14 cellular contexts compared by ENCODE assay signal in genomic region chrX:18872621-18873020, GRCh38.
A peak's percentile ranks its signal among the peaks of the same experiment; 100 is the strongest.
DNase-seq lines count a peak whose midpoint lies in the region; ATAC-seq and TF ChIP-seq lines count a peak whose summit lies in the region.
"Had no signal": no experiment of that assay in that cellular context is flagged by ENCODE, and none has a peak within 500 bp of the region (broad histone marks: within the 10 kb centered on the region; RNA-seq: fewer than 3 reads in every experiment).

No MANE protein-coding gene starts in this region.

- H3K9ac ChIP-seq in SK-N-SH, result no peak overlapping the region
- peak overlapping the region; percentile 36 for H3K9ac ChIP-seq in mesenchymal stem cell (ENCODE audit: low read length)

- peak overlapping the region; percentile 80 for H3K27ac ChIP-seq in SK-N-SH (ENCODE audit: low read depth in 2 of 2, low read length in 1 of 2)
- H3K27ac ChIP-seq in brain microvascular endothelial cell, result peak overlapping the region; percentile 53
- no peak overlapping the region for H3K27ac ChIP-seq in mesenchymal stem cell (ENCODE audit: low read length, poor library complexity, severe bottlenecking)
- H3K27ac ChIP-seq in suprapubic skin, result peak overlapping the region; percentile 38
- H3K27ac ChIP-seq: 22Rv1, neutrophil had no signal

- no peak overlapping the region for H3K14ac ChIP-seq in mesenchymal stem cell (ENCODE audit: low read length in 2 of 2)

- H3K4me2 ChIP-seq in SK-N-SH, result peak overlapping the region; percentile 81
- no peak overlapping the region for H3K4me2 ChIP-seq in mesenchymal stem cell (ENCODE audit: low read length, poor library complexity, severe bottlenecking)

- H2BK5ac ChIP-seq in mesenchymal stem cell (ENCODE audit: low read depth, low read length, poor library complexity, severe bottlenecking), result no peak overlapping the region

- TF ChIP-seq POLR2A in suprapubic skin (IDR thresholded peaks at IDR 0.05), result no peak

- no peaks in the 10 kb centered on the region for H4K20me1 ChIP-seq in SK-N-SH (ENCODE audit: insufficient read depth)

- H3K79me1 ChIP-seq in mesenchymal stem cell (replicated peaks; ENCODE audit: low read length, poor library complexity, severe bottlenecking), result no peaks in the 10 kb centered on the region

- 58% methylated on average over 8 of the region's 8 CpGs for WGBS in SK-N-SH (ENCODE audit: low lambda C conversion rate)
- WGBS in mesenchymal stem cell, result 98% methylated on average over 8 of the region's 8 CpGs
- 94% methylated on average over 8 of the region's 8 CpGs for WGBS in suprapubic skin

- H4K8ac ChIP-seq in mesenchymal stem cell (ENCODE audit: low read length), result no peak overlapping the region

- H3K23ac ChIP-seq in mesenchymal stem cell (ENCODE audit: low read length in 2 of 2), result no peak overlapping the region

- ATAC-seq in SK-N-SH treated with all-trans-retinoic acid at 6 μM for 48 hours, result no peak; the same call in 2 of the 3 replicates
- ATAC-seq in GM18520 (IDR thresholded peaks at IDR 0.05; ENCODE audit: unreplicated experiment), result no peak
- ATAC-seq in HG03342 (IDR thresholded peaks at IDR 0.05; ENCODE audit: unreplicated experiment), result no peak
- ATAC-seq: HepG2, WTC11 had no signal

- H2BK120ac ChIP-seq in mesenchymal stem cell (ENCODE audit: low read depth, low read length), result peak overlapping the region; percentile 73

- POLR2A ChIA-PET in SK-N-SH (lab: Yijun Ruan, JAX), result no interaction called here

- H3F3A ChIP-seq in SK-N-SH (replicated peaks; ENCODE audit: insufficient read depth), result peaks cover 6% of the 10 kb centered on the region

- peak overlapping the region; percentile 27 for H4K91ac ChIP-seq in mesenchymal stem cell (ENCODE audit: low read length)

- H3K4me1 ChIP-seq in SK-N-SH (ENCODE audit: control insufficient read depth in 1 of 2, insufficient read depth in 2 of 2, low read depth in 1 of 2, low read length in 1 of 2) (peaks cover 14 to 45% of the 10 kb centered on the region in 2 experiments; a peak in 3 of 4 replicates), mesenchymal stem cell (ENCODE audit: control insufficient read depth, insufficient read depth, low read depth, low read length) (peaks cover 10% of the 10 kb centered on the region), suprapubic skin (peaks cover 17% of the 10 kb centered on the region)

- in situ Hi-C loops in brain microvascular endothelial cell (cut with HindIII; ENCODE audit: low pct_ligation_motif_present, low sequenced_read_pairs), result no loop called here

- no peaks in the 10 kb centered on the region for H3K9me2 ChIP-seq in SK-N-SH

- H3K36me3 ChIP-seq in SK-N-SH (replicated peaks in 1 of 2; ENCODE audit: control insufficient read depth in 1 of 2, insufficient read depth in 2 of 2, low read length in 1 of 2) (no peaks in the 10 kb centered on the region), brain microvascular endothelial cell (replicated peaks) (no peaks in the 10 kb centered on the region), mesenchymal stem cell (ENCODE audit: control insufficient read depth in 1 of 2, insufficient read depth in 2 of 2, low read depth in 1 of 2, low read length in 2 of 2) (no peaks in the 10 kb centered on the region), suprapubic skin (no peaks in the 10 kb centered on the region)
- H3K36me3 ChIP-seq: neutrophil had no signal

- H3K9me3 ChIP-seq in SK-N-SH (no peaks in the 10 kb centered on the region), mesenchymal stem cell (ENCODE audit: control insufficient read depth, low read length) (no peaks in the 10 kb centered on the region), suprapubic skin (no peaks in the 10 kb centered on the region)
- H3K9me3 ChIP-seq: neutrophil had no signal

- TF ChIP-seq EP300 in SK-N-SH (IDR thresholded peaks at IDR 0.05; ENCODE audit: borderline replicate concordance in 1 of 2, low read depth in 1 of 2, low read length in 1 of 2) (no peak), suprapubic skin (IDR thresholded peaks at IDR 0.05) (no peak)

- H3K18ac ChIP-seq in mesenchymal stem cell (ENCODE audit: low read depth in 1 of 2, low read length in 2 of 2), result peak overlapping the region; percentile 0 to 43

- H3K79me2 ChIP-seq in SK-N-SH (ENCODE audit: insufficient read depth), result no peaks in the 10 kb centered on the region

- peak overlapping the region in 1 of 2 experiments; percentile 54 for H2BK12ac ChIP-seq in mesenchymal stem cell (ENCODE audit: low read length in 2 of 2)

- H2BK15ac ChIP-seq in mesenchymal stem cell (ENCODE audit: low read depth, poor library complexity, severe bottlenecking), result no peak overlapping the region

- H2AK5ac ChIP-seq in mesenchymal stem cell (ENCODE audit: low read length, severe bottlenecking), result no peak overlapping the region

- DNase-seq in SK-N-SH (no peak), brain microvascular endothelial cell (no peak), mesenchymal stem cell (no peak), suprapubic skin (ENCODE audit: low spot score in 2 of 2) (no peak), DMS114 treated with DMSO at 0.1 percent for 48 hours (lab: John Stamatoyannopoulos, UW; ENCODE audit: unreplicated experiment) (no peak)
- DNase-seq: activated gamma-delta T cell treated with Interleukin-2 at 50 U/mL for 16 hours, NCI-H2081 treated with DMSO at 0.1 percent for 48 hours had no signal

- H3K4me3 ChIP-seq in SK-N-SH (ENCODE audit: low read depth in 2 of 2, low read length in 1 of 2) (no peak overlapping the region), brain microvascular endothelial cell (ENCODE audit: low read depth, low read length) (no peak overlapping the region), mesenchymal stem cell (ENCODE audit: insufficient read depth in 1 of 2, low read depth in 1 of 2, low read length in 2 of 2) (no peak overlapping the region), suprapubic skin (no peak overlapping the region)

- CTCF ChIA-PET in SK-N-SH (lab: Yijun Ruan, JAX), result interaction anchor here (1.8 kb wide), 1 partner anchor 103 kb away, joined by 5 read pairs; no protein-coding TSS in a partner anchor

- peaks cover 10% of the 10 kb centered on the region; the same call in 1 of the 2 replicates for H3K27me3 ChIP-seq in SK-N-SH (ENCODE audit: insufficient read depth)
- no peaks in the 10 kb centered on the region for H3K27me3 ChIP-seq in brain microvascular endothelial cell (replicated peaks)
- H3K27me3 ChIP-seq in mesenchymal stem cell (ENCODE audit: control insufficient read depth in 1 of 2, insufficient read depth in 1 of 2, low read length in 2 of 2), result peaks cover 0 to 56% of the 10 kb centered on the region in 2 experiments
- no peaks in the 10 kb centered on the region for H3K27me3 ChIP-seq in suprapubic skin
- H3K27me3 ChIP-seq: neutrophil had no signal

- H2AFZ ChIP-seq in SK-N-SH (ENCODE audit: low read depth), result 0 out of 2 replicates have a peak overlapping the region, but pooled peaks have one; percentile 64
- H2AFZ ChIP-seq in mesenchymal stem cell (ENCODE audit: low read depth, low read length), result no peak overlapping the region

- H3K4ac ChIP-seq in mesenchymal stem cell (ENCODE audit: low read depth in 1 of 2, low read length in 2 of 2), result no peak overlapping the region

- TF ChIP-seq CTCF in SK-N-SH (IDR thresholded peaks at IDR 0.05), result no peak
- TF ChIP-seq CTCF in brain microvascular endothelial cell (IDR thresholded peaks at IDR 0.05; ENCODE audit: low read depth, low read length, missing control alignments), result no peak
- no peak for TF ChIP-seq CTCF in suprapubic skin (IDR thresholded peaks at IDR 0.05)

- TF ChIP-seq RAD21 in SK-N-SH (IDR thresholded peaks at IDR 0.05; ENCODE audit: low read length), result no peak

TF ChIP-seq in SK-N-SH, 30 proteins besides CTCF, POLR2A, EP300 and RAD21 (continues in another document):
- TF ChIP-seq MXI1 (IDR thresholded peaks at IDR 0.05; ENCODE audit: low read depth, low read length) (no peak), FOXM1 (IDR thresholded peaks at IDR 0.05; ENCODE audit: low read depth) (no peak), USF2 (IDR thresholded peaks at IDR 0.05; ENCODE audit: borderline replicate concordance, low read depth, low read length) (no peak), SMC3 (IDR thresholded peaks at IDR 0.05; ENCODE audit: low read depth, low read length) (no peak)
- TF ChIP-seq, protein P1, sequence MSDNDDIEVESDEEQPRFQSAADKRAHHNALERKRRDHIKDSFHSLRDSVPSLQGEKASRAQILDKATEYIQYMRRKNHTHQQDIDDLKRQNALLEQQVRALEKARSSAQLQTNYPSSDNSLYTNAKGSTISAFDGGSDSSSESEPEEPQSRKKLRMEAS (IDR thresholded peaks at IDR 0.05; ENCODE audit: low read depth), result no peak

TF ChIP-seq in SK-N-SH treated with all-trans-retinoic acid at 6 μM for 48 hours, 23 proteins besides CTCF, POLR2A, EP300 and RAD21:
- TF ChIP-seq, protein P2, sequence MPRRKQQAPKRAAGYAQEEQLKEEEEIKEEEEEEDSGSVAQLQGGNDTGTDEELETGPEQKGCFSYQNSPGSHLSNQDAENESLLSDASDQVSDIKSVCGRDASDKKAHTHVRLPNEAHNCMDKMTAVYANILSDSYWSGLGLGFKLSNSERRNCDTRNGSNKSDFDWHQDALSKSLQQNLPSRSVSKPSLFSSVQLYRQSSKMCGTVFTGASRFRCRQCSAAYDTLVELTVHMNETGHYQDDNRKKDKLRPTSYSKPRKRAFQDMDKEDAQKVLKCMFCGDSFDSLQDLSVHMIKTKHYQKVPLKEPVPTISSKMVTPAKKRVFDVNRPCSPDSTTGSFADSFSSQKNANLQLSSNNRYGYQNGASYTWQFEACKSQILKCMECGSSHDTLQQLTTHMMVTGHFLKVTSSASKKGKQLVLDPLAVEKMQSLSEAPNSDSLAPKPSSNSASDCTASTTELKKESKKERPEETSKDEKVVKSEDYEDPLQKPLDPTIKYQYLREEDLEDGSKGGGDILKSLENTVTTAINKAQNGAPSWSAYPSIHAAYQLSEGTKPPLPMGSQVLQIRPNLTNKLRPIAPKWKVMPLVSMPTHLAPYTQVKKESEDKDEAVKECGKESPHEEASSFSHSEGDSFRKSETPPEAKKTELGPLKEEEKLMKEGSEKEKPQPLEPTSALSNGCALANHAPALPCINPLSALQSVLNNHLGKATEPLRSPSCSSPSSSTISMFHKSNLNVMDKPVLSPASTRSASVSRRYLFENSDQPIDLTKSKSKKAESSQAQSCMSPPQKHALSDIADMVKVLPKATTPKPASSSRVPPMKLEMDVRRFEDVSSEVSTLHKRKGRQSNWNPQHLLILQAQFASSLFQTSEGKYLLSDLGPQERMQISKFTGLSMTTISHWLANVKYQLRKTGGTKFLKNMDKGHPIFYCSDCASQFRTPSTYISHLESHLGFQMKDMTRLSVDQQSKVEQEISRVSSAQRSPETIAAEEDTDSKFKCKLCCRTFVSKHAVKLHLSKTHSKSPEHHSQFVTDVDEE (CRISPR knock-in tag; IDR thresholded peaks at IDR 0.05), result no peak
- TF ChIP-seq ISL1 (CRISPR knock-in tag; IDR thresholded peaks at IDR 0.05) (no peak), TOX (CRISPR knock-in tag; IDR thresholded peaks at IDR 0.05; ENCODE audit: borderline replicate concordance) (no peak), RARB (CRISPR knock-in tag; IDR thresholded peaks at IDR 0.05) (no peak)
